8 cellular contexts compared by ENCODE assay signal in genomic region chr11:57458060-57458409, GRCh38. TPM values are rescaled to one million over a fixed set of nuclear protein-coding genes. Genes with fewer than 3 reads are reported as not detected.
DNase-seq lines count a peak whose midpoint lies in the region; ATAC-seq and TF ChIP-seq lines count a peak whose summit lies in the region.

No MANE protein-coding gene starts in this region.

- DNase-seq in cardiac muscle cell (ENCODE audit: low read depth in 1 of 2, low spot score in 1 of 2), result no peak
- no peak for DNase-seq in cardiac septum (ENCODE audit: low spot score)
- DNase-seq in SW480 (ENCODE audit: low spot score), result peak; percentile 63
- peak; percentile 59 for DNase-seq in islet precursor cell
- no peak for DNase-seq in upper lobe of right lung
- no peak for DNase-seq in midbrain (lab: John Stamatoyannopoulos, UW)
- no peak for DNase-seq in activated effector memory CD4-positive, alpha-beta T cell treated with anti-CD3 and anti-CD28 coated beads, Interleukin-2, amount 50 U/mL, for 16 hours

- H3K36me3 ChIP-seq in cardiac muscle cell (no peaks in the 10 kb centered on the region), upper lobe of right lung (no peaks in the 10 kb centered on the region)

- H3K27ac ChIP-seq in cardiac muscle cell (no peak overlapping the region), upper lobe of right lung (no peak overlapping the region)

- TF ChIP-seq CTCF in cardiac muscle cell (IDR thresholded peaks at IDR 0.05; ENCODE audit: low read depth, low read length), result no peak
- no peak for TF ChIP-seq CTCF in upper lobe of right lung (IDR thresholded peaks at IDR 0.05)

- intact Hi-C loops in cardiac septum (cut with DNase I) (loop anchor here (5.0 to 10.0 kb wide), 2 partner anchors 113 to 184 kb away; no protein-coding TSS in a partner anchor), upper lobe of right lung (cut with DNase I) (no loop called here)

- H3K4me1 ChIP-seq in cardiac muscle cell (ENCODE audit: low read depth), result no peaks in the 10 kb centered on the region
- peaks cover 34% of the 10 kb centered on the region for H3K4me1 ChIP-seq in upper lobe of right lung

- ATAC-seq in upper lobe of right lung, result no peak
- no peak for ATAC-seq in HG03039 (IDR thresholded peaks at IDR 0.05; ENCODE audit: unreplicated experiment)

- H3K9me3 ChIP-seq in cardiac muscle cell (ENCODE audit: low read depth) (no peaks in the 10 kb centered on the region), upper lobe of right lung (no peaks in the 10 kb centered on the region)

- H3K27me3 ChIP-seq in cardiac muscle cell, result peaks cover 75% of the 10 kb centered on the region
- peaks cover 25% of the 10 kb centered on the region for H3K27me3 ChIP-seq in upper lobe of right lung

- H3K4me3 ChIP-seq in cardiac muscle cell (peak overlapping the region; percentile 18), upper lobe of right lung (peak overlapping the region; percentile 48)

RNA-seq across cellular contexts. Expression of gene RTN4RL2, which starts 2.3 kb away (rescaled TPM):
- 0.09 and 0.11 TPM in 2 replicates for total RNA-seq in cardiac muscle cell
- polyA plus RNA-seq in cardiac muscle cell, result 0.61 and 1.3 TPM in 2 replicates
- total RNA-seq in cardiac septum, result 0.73 TPM
- total RNA-seq in upper lobe of right lung, result 3.2 TPM

RNA-seq across cellular contexts. Expression of gene SLC43A3, which starts 31.1 kb away (rescaled TPM):
- total RNA-seq in cardiac muscle cell (1.7 and 1.9 TPM in 2 replicates), cardiac septum (26.7 TPM), upper lobe of right lung (117 TPM)
- polyA plus RNA-seq in cardiac muscle cell, result 5.8 and 6.8 TPM in 2 replicates

RNA-seq across cellular contexts. Expression of gene SLC43A1, which starts 57.5 kb away (rescaled TPM):
- total RNA-seq in cardiac muscle cell (13.3 and 24.6 TPM in 2 replicates), cardiac septum (2.0 TPM), upper lobe of right lung (12.4 TPM)
- 11.2 and 23.7 TPM in 2 replicates for polyA plus RNA-seq in cardiac muscle cell

Comparison
In these comparisons a context has a peak if more than half of its experiments do, and no peak if none do; other contexts are left out.
1. DNase-seq: peak in SW480 (single experiment) and islet precursor cell (single experiment); none in cardiac muscle cell (0 of 2), cardiac septum (single experiment), upper lobe of right lung (single experiment), midbrain (single experiment) and activated effector memory CD4-positive, alpha-beta T cell treated with anti-CD3 and anti-CD28 coated beads, Interleukin-2, amount 50 U/mL, for 16 hours (single experiment).